ENCODE assay signal across 31 cellular contexts in the genomic region with DNA sequence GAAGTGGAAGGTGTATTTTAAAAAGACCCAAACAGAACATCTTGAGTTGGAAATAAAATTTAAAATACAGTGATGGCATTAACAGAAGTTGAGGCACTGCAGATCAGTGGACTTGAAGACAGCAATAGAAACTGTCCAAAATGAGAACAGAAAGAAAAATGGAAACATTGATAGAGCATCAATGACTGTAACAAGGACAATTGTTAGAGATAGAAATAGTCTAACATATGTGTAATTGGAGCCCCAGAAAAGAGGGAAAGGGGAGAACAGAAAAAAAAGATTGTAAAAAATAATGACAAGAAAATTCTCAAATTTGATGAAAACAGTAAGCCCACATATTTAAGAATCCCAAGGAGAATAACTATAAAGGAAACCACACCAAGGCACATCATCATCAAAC.
"Had no signal": no experiment of that assay in that cellular context is flagged by ENCODE, and none has a peak within 500 bp of the region (broad histone marks: within the 10 kb centered on the region; RNA-seq: fewer than 3 reads in every experiment).

No MANE protein-coding gene starts in this region.

- H3K4me1 ChIP-seq: colonic mucosa had no signal

- H3K9me3 ChIP-seq: body of pancreas, colonic mucosa, gastrocnemius medialis had no signal

- H3K27ac ChIP-seq: adrenal gland, body of pancreas, cardiac muscle cell, colonic mucosa, gastrocnemius medialis, heart left ventricle, WERI-Rb-1 had no signal

- H3K27me3 Mint-ChIP-seq: activated B cell treated with CpG ODN at 0.5 μM for 24 hours; activated CD4-positive, alpha-beta memory T cell treated with anti-CD3 and anti-CD28 coated beads for 36 hours; activated CD8-positive, alpha-beta memory T cell treated with anti-CD3 and anti-CD28 coated beads, Interleukin-2, amount 10 ng/mL, durations not matched to agents 7 days and 5 days; activated naive CD4-positive, alpha-beta T cell treated with anti-CD3 and anti-CD28 coated beads, Interleukin-2, amount 50 U/mL, for 24 hours; activated naive CD8-positive, alpha-beta T cell treated with anti-CD3 and anti-CD28 coated beads for 36 hours; activated naive CD8-positive, alpha-beta T cell treated with anti-CD3 and anti-CD28 coated beads, Interleukin-2, amount 50 U/mL, for 24 hours; T-helper 17 cell had no signal

- H3K4me3 ChIP-seq: adrenal gland, body of pancreas, cardiac muscle cell, colonic mucosa, gastrocnemius medialis, heart left ventricle had no signal

- H3K4me3 Mint-ChIP-seq: activated B cell treated with CpG ODN at 0.5 μM for 24 hours; activated CD4-positive, alpha-beta memory T cell treated with anti-CD3 and anti-CD28 coated beads for 36 hours; activated CD8-positive, alpha-beta memory T cell treated with anti-CD3 and anti-CD28 coated beads, Interleukin-2, amount 10 ng/mL, durations not matched to agents 7 days and 5 days; activated CD8-positive, alpha-beta T cell treated with anti-CD3 and anti-CD28 coated beads, Interleukin-2, amount 10 ng/mL, durations not matched to agents 7 days and 5 days; activated naive CD4-positive, alpha-beta T cell treated with anti-CD3 and anti-CD28 coated beads for 36 hours; activated naive CD4-positive, alpha-beta T cell treated with anti-CD3 and anti-CD28 coated beads, Interleukin-2, amount 50 U/mL, for 24 hours; activated naive CD8-positive, alpha-beta T cell treated with anti-CD3 and anti-CD28 coated beads for 36 hours; activated naive CD8-positive, alpha-beta T cell treated with anti-CD3 and anti-CD28 coated beads, Interleukin-2, amount 50 U/mL, for 24 hours; activated T-helper 1 cell treated with anti-CD3 and anti-CD28 coated beads, Interleukin-12 subunit alpha, Interleukin-12 subunit beta, Interleukin-2, Interleukin-4 antibody, amounts not matched to agents 30 ng/mL and 10 ng/mL and 1 ng/mL, durations not matched to agents 14 hours and 24 hours and 36 hours; T-helper 17 cell; T-helper 2 cell treated with Interferon-gamma antibody and Interleukin-4, amounts not matched to agents 5 μg/mL and 100 μg/mL, for 36 hours had no signal

- H3K27ac Mint-ChIP-seq: activated B cell treated with CpG ODN at 0.5 μM for 24 hours; activated CD4-positive, alpha-beta memory T cell treated with anti-CD3 and anti-CD28 coated beads for 36 hours; activated CD8-positive, alpha-beta memory T cell treated with anti-CD3 and anti-CD28 coated beads, Interleukin-2, amount 10 ng/mL, durations not matched to agents 7 days and 5 days; activated CD8-positive, alpha-beta T cell treated with anti-CD3 and anti-CD28 coated beads, Interleukin-2, amount 10 ng/mL, durations not matched to agents 7 days and 5 days; activated naive CD4-positive, alpha-beta T cell treated with anti-CD3 and anti-CD28 coated beads for 36 hours; activated naive CD4-positive, alpha-beta T cell treated with anti-CD3 and anti-CD28 coated beads, Interleukin-2, amount 50 U/mL, for 24 hours; activated naive CD8-positive, alpha-beta T cell treated with anti-CD3 and anti-CD28 coated beads for 36 hours; activated naive CD8-positive, alpha-beta T cell treated with anti-CD3 and anti-CD28 coated beads, Interleukin-2, amount 50 U/mL, for 24 hours; activated T-helper 1 cell treated with anti-CD3 and anti-CD28 coated beads, Interleukin-12 subunit alpha, Interleukin-12 subunit beta, Interleukin-2, Interleukin-4 antibody, amounts not matched to agents 30 ng/mL and 10 ng/mL and 1 ng/mL, durations not matched to agents 14 hours and 24 hours and 36 hours; T-helper 17 cell; T-helper 2 cell treated with Interferon-gamma antibody and Interleukin-4, amounts not matched to agents 5 μg/mL and 100 μg/mL, for 36 hours had no signal

- H3K27me3 ChIP-seq: adrenal gland, body of pancreas, cardiac muscle cell, colonic mucosa, gastrocnemius medialis, heart left ventricle had no signal

- DNase-seq: activated B cell treated with CpG ODN at 0.5 μM for 24 hours; activated CD4-positive, alpha-beta memory T cell treated with anti-CD3 and anti-CD28 coated beads for 36 hours; activated CD4-positive, alpha-beta T cell treated with anti-CD3 and anti-CD28 coated beads for 48 hours; activated CD8-positive, alpha-beta memory T cell treated with anti-CD3 and anti-CD28 coated beads, Interleukin-2, amount 10 ng/mL, durations not matched to agents 7 days and 5 days; activated CD8-positive, alpha-beta memory T cell treated with anti-CD3 and anti-CD28 coated beads, Interleukin-2, amount 50 U/mL, for 4 hours; activated CD8-positive, alpha-beta T cell treated with anti-CD3 and anti-CD28 coated beads, Interleukin-2, amount 10 ng/mL, durations not matched to agents 7 days and 5 days; activated effector memory CD4-positive, alpha-beta T cell treated with anti-CD3 and anti-CD28 coated beads, Interleukin-2, amount 50 U/mL, for 16 hours; activated naive CD4-positive, alpha-beta T cell treated with anti-CD3 and anti-CD28 coated beads for 36 hours; activated naive CD8-positive, alpha-beta T cell treated with anti-CD3 and anti-CD28 coated beads for 36 hours; activated naive CD8-positive, alpha-beta T cell treated with anti-CD3 and anti-CD28 coated beads, Interleukin-2, amount 50 U/mL, for 24 hours; activated T-cell treated with anti-CD3 and anti-CD28 coated beads, Interleukin-2, amount 50 U/mL, for 1 hour; activated T-cell treated with anti-CD3 and anti-CD28 coated beads, Interleukin-2, amount 50 U/mL, for 48 hours; adrenal gland; amygdala; aorta; body of pancreas; central memory CD4-positive, alpha-beta T cell; cerebellar nuclear complex; colonic mucosa; effector CD8-positive, alpha-beta T cell; foreskin fibroblast; gastrocnemius medialis; glutamatergic neuron; heart left ventricle; T-helper 17 cell; T1000; WERI-Rb-1 had no signal

- H3K36me3 ChIP-seq: adrenal gland, cardiac muscle cell, colonic mucosa, gastrocnemius medialis, heart left ventricle, WERI-Rb-1 had no signal

- H3K4me1 Mint-ChIP-seq: activated naive CD8-positive, alpha-beta T cell treated with anti-CD3 and anti-CD28 coated beads, Interleukin-2, amount 50 U/mL, for 24 hours had no signal
